In the genomic region with DNA sequence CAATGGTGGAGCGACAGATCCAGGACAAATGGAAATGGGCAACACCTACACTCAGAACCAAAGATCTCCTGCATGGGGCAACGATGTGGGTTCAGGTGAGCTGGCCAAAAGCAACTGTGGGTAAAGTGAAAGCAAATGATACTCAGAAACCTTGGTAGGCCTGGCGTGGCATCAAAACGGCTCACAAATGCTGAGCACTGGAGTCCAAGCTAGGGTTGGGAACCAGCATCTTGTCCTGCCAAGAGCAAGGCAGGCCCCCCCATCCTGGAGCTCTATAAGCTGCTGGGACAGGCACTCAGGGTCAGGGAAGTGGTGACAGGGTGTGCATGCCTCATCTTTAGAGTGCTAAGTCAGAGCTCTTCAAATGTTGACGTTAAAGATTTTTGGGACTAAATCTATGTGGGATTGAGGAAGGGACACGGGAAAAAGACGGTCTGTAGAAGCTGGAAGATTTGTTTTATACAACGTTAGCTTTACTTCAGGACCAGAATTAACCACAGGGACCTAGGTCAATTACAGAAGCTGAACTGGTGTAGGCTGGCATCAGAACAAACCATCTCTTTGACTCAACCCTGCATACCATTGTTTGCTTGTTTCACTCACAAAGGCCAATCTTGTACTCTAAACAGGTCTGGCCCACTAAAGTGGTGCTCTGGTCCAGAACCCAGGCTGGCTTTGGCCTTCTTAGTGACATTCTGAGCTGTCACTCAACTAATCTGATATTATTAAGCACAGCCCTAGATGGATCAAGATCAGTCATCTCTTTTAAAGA, we compare ENCODE assay signal across 1 cellular context.
TF ChIP-seq lines count a peak whose summit lies in the region.

No MANE protein-coding gene starts in this region.

TF ChIP-seq in GM12878, 131 proteins besides CTCF, POLR2A, EP300 and RAD21:
- TF ChIP-seq, protein P1, sequence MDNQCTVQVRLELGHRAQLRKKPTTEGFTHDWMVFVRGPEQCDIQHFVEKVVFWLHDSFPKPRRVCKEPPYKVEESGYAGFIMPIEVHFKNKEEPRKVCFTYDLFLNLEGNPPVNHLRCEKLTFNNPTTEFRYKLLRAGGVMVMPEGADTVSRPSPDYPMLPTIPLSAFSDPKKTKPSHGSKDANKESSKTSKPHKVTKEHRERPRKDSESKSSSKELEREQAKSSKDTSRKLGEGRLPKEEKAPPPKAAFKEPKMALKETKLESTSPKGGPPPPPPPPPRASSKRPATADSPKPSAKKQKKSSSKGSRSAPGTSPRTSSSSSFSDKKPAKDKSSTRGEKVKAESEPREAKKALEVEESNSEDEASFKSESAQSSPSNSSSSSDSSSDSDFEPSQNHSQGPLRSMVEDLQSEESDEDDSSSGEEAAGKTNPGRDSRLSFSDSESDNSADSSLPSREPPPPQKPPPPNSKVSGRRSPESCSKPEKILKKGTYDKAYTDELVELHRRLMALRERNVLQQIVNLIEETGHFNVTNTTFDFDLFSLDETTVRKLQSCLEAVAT (IDR thresholded peaks at IDR 0.05), result peak; percentile 73; the same call in 1 of the 2 replicates
- no peak for TF ChIP-seq MYC (IDR thresholded peaks at IDR 0.05; ENCODE audit: insufficient read depth, insufficient read length, insufficient replicate concordance, low read length, severe bottlenecking)
- TF ChIP-seq IRF4 (IDR thresholded peaks at IDR 0.05; ENCODE audit: low read depth, low read length), result no peak
- TF ChIP-seq BMI1 (IDR thresholded peaks at IDR 0.05; ENCODE audit: borderline replicate concordance), result no peak
- no peak for TF ChIP-seq RAD51 (IDR thresholded peaks at IDR 0.05)
- TF ChIP-seq POU2F2 (IDR thresholded peaks at IDR 0.05; ENCODE audit: borderline replicate concordance, low read depth, low read length), result no peak
- TF ChIP-seq, protein P2, sequence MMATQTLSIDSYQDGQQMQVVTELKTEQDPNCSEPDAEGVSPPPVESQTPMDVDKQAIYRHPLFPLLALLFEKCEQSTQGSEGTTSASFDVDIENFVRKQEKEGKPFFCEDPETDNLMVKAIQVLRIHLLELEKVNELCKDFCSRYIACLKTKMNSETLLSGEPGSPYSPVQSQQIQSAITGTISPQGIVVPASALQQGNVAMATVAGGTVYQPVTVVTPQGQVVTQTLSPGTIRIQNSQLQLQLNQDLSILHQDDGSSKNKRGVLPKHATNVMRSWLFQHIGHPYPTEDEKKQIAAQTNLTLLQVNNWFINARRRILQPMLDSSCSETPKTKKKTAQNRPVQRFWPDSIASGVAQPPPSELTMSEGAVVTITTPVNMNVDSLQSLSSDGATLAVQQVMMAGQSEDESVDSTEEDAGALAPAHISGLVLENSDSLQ (IDR thresholded peaks at IDR 0.05), result peak; percentile 70
- TF ChIP-seq MXI1 (IDR thresholded peaks at IDR 0.05; ENCODE audit: low read depth, low read length), result no peak
- TF ChIP-seq, protein P3, sequence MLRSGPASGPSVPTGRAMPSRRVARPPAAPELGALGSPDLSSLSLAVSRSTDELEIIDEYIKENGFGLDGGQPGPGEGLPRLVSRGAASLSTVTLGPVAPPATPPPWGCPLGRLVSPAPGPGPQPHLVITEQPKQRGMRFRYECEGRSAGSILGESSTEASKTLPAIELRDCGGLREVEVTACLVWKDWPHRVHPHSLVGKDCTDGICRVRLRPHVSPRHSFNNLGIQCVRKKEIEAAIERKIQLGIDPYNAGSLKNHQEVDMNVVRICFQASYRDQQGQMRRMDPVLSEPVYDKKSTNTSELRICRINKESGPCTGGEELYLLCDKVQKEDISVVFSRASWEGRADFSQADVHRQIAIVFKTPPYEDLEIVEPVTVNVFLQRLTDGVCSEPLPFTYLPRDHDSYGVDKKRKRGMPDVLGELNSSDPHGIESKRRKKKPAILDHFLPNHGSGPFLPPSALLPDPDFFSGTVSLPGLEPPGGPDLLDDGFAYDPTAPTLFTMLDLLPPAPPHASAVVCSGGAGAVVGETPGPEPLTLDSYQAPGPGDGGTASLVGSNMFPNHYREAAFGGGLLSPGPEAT (IDR thresholded peaks at IDR 0.05; ENCODE audit: low read depth), result no peak
- no peak for TF ChIP-seq HDAC6 (IDR thresholded peaks at IDR 0.05; ENCODE audit: unreplicated experiment)
- TF ChIP-seq KDM1A (IDR thresholded peaks at IDR 0.05; ENCODE audit: borderline replicate concordance), result no peak
